Comparison of ENCODE assay signal across 20 cellular contexts in the genomic region with DNA sequence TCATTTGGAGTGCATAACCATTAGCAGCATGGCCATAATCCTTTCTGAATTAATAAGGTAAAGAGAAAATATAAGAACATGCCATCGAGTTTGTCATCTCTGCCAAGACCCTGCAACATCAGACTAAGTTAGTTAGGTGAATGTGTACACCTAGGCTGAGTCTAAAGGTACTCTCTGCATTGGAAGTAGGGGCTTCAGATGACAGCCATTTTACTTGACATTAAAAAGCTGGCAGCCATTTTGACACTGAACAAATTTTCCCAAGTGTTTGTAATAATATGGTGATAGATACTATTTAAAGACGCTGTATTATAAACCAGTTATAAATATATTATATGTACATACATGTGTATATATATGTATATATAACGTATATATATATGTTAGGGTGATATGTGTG.
DNase-seq lines count a peak whose midpoint lies in the region; ATAC-seq, FAIRE-seq and TF ChIP-seq lines count a peak whose summit lies in the region.
"Had no signal": no experiment of that assay in that cellular context is flagged by ENCODE, and none has a peak within 500 bp of the region (broad histone marks: within the 10 kb centered on the region; RNA-seq: fewer than 3 reads in every experiment).

No MANE protein-coding gene starts in this region.

- no peak for FAIRE-seq in H1 (lab: Jason Lieb, UNC)
- FAIRE-seq: A204.1, D721Med, G401.6, GM12892, GM18507, H54, HepG2 had no signal

- H3K56ac ChIP-seq in H1 (replicated peaks; ENCODE audit: insufficient read length, low read depth, low read length) = no peak overlapping the region

- H3K9me3 ChIP-seq in HCT116 (ENCODE audit: control insufficient read depth in 1 of 2, insufficient read depth in 1 of 2, low read depth in 1 of 2, low read length in 2 of 2) (no peaks in the 10 kb centered on the region), Karpas-422 (ENCODE audit: low read length) (no peaks in the 10 kb centered on the region), H1 (ENCODE audit: insufficient read depth in 2 of 2, low read depth in 1 of 2, low read length in 1 of 2) (peaks cover 4 to 12% of the 10 kb centered on the region in 2 experiments; a peak in 3 of 4 replicates), T-helper 17 cell (ENCODE audit: control insufficient read depth, low read length, poor library complexity, severe bottlenecking) (no peaks in the 10 kb centered on the region)
- H3K9me3 ChIP-seq: BE2C, Caco-2 had no signal

- intact Hi-C loops in HCT116 (cut with micrococcal nuclease) = no loop called here

- no peak overlapping the region for H2BK20ac ChIP-seq in H1 (ENCODE audit: low read length)

- no peak overlapping the region for H3K27ac Mint-ChIP-seq in T-helper 17 cell
- H3K27ac Mint-ChIP-seq: CD4-positive, alpha-beta T cell; IgD-negative memory B cell had no signal

- H3K4ac ChIP-seq in H1 (replicated peaks; ENCODE audit: insufficient read length, low read depth, low read length) = no peak overlapping the region

- H2BK12ac ChIP-seq in H1 (ENCODE audit: low read depth, low read length) = no peak overlapping the region

- H3K9ac ChIP-seq in HCT116 (ENCODE audit: low read length) (no peak overlapping the region), Karpas-422 (ENCODE audit: low read length) (no peak overlapping the region), H1 (replicated peaks in 1 of 4; ENCODE audit: extremely low read depth in 1 of 4, low read depth in 3 of 4, low read length in 3 of 4) (no peak overlapping the region)
- H3K9ac ChIP-seq: GM23248 had no signal

- H2AK5ac ChIP-seq in H1 (ENCODE audit: low read depth, low read length) = no peak overlapping the region

- peaks cover 15% of the 10 kb centered on the region for H3K27me3 Mint-ChIP-seq in T-helper 17 cell

- no peak overlapping the region for H3K23ac ChIP-seq in H1 (ENCODE audit: insufficient read length)

- H3K79me2 ChIP-seq in HCT116 (ENCODE audit: insufficient read depth, low read length) (no peaks in the 10 kb centered on the region), Karpas-422 (ENCODE audit: low read length) (no peaks in the 10 kb centered on the region), H1 (ENCODE audit: control insufficient read depth in 1 of 2, insufficient read depth in 2 of 2, low read length in 2 of 2) (no peaks in the 10 kb centered on the region)

- H4K8ac ChIP-seq in H1 (ENCODE audit: extremely low read depth, insufficient read depth, low read length) = no peak overlapping the region

- H4K20me1 ChIP-seq in HCT116 (ENCODE audit: insufficient read depth) (no peaks in the 10 kb centered on the region), Karpas-422 (ENCODE audit: insufficient read depth, low read depth, low read length) (no peaks in the 10 kb centered on the region), H1 (replicated peaks in 1 of 2; ENCODE audit: control insufficient read depth in 1 of 2, insufficient read depth in 2 of 2, low read length in 2 of 2) (no peaks in the 10 kb centered on the region)

- no peak for ATAC-seq in HCT116
- no peak for ATAC-seq in T-helper 17 cell
- ATAC-seq: HepG2 had no signal

- RAD21 ChIA-PET in HCT116 (lab: Charles Lee; ENCODE audit: low non-redundant PET in 1 of 2, low total read pairs in 2 of 2, uncharacterized antibody in 2 of 2, unreplicated experiment in 2 of 2) = no interaction called here

- H3K4me3 ChIP-seq in HCT116 (replicated peaks in 1 of 2; ENCODE audit: low read depth in 1 of 2, low read length in 2 of 2) (no peak overlapping the region), Karpas-422 (ENCODE audit: low read length) (no peak overlapping the region), H1 (ENCODE audit: extremely low read depth in 1 of 4, insufficient read depth in 2 of 4, low read depth in 3 of 4, low read length in 4 of 4) (no peak overlapping the region)
- H3K4me3 ChIP-seq: GM23248 had no signal

- H2BK120ac ChIP-seq in H1 (replicated peaks; ENCODE audit: low read depth, low read length) = no peak overlapping the region

- H3K27ac ChIP-seq in HCT116 (ENCODE audit: low read depth, low read length) (no peak overlapping the region), Karpas-422 (ENCODE audit: low read length) (no peak overlapping the region), H1 (ENCODE audit: low read depth, low read length) (no peak overlapping the region)
- H3K27ac ChIP-seq: GM23248 had no signal

- no peaks in the 10 kb centered on the region for H3K4me1 Mint-ChIP-seq in T-helper 17 cell
- H3K4me1 Mint-ChIP-seq: IgD-negative memory B cell had no signal

- no peaks in the 10 kb centered on the region for H3K9me2 ChIP-seq in HCT116 (ENCODE audit: insufficient read depth)
- 0 out of 2 replicates have a peak, but pooled peaks cover 2% of the 10 kb centered on the region for H3K9me2 ChIP-seq in Karpas-422 (replicated peaks; ENCODE audit: insufficient read depth, low read length)

- no peak for TF ChIP-seq CTCF in HCT116 (IDR thresholded peaks at IDR 0.05 in 2 of 3, conservative IDR thresholded peaks at IDR 0.05 in 1 of 3; ENCODE audit: borderline replicate concordance in 1 of 3, insufficient read depth in 1 of 3, low read depth in 2 of 3, low read length in 2 of 3)
- TF ChIP-seq CTCF in H1 (IDR thresholded peaks at IDR 0.05; ENCODE audit: control extremely low read depth in 1 of 3, insufficient read depth in 1 of 3, low read depth in 1 of 3, low read length in 3 of 3) = no peak

- no peak overlapping the region for H3K18ac ChIP-seq in H1 (ENCODE audit: extremely low read depth, low read length)

- H3K36me3 Mint-ChIP-seq in T-helper 17 cell (ENCODE audit: low read depth) = peaks cover 2% of the 10 kb centered on the region

- H3K79me1 ChIP-seq in H1 (ENCODE audit: low read depth, low read length) = no peaks in the 10 kb centered on the region

- POLR2A ChIA-PET in HCT116 (lab: Charles Lee) (no interaction called here), H1 (lab: Charles Lee; ENCODE audit: partially characterized antibody) (no interaction called here)

- no peaks in the 10 kb centered on the region for H3K23me2 ChIP-seq in H1 (ENCODE audit: low read depth, low read length)

- H2AFZ ChIP-seq in HCT116 (ENCODE audit: low read depth, low read length, poor library complexity, severe bottlenecking) (no peak overlapping the region), Karpas-422 (ENCODE audit: low read length) (peak overlapping the region; percentile 43; the same call in 1 of the 2 replicates), H1 (ENCODE audit: low read length) (no peak overlapping the region)
- H2AFZ ChIP-seq: GM23248 had no signal

- H2BK5ac ChIP-seq in H1 (ENCODE audit: low read depth, low read length) = no peak overlapping the region

- H3K36me3 ChIP-seq in HCT116 (ENCODE audit: control insufficient read depth in 1 of 2, insufficient read depth in 2 of 2, low read length in 2 of 2) (no peaks in the 10 kb centered on the region), Karpas-422 (ENCODE audit: insufficient read depth, low read length) (no peaks in the 10 kb centered on the region), H1 (ENCODE audit: control insufficient read depth in 2 of 4, insufficient read depth in 4 of 4, low read length in 3 of 4) (no peaks in the 10 kb centered on the region)
- H3K36me3 ChIP-seq: BE2C had no signal

- H4K91ac ChIP-seq in H1 (replicated peaks; ENCODE audit: insufficient read length, low read length) = no peak overlapping the region

- H4K5ac ChIP-seq in H1 (ENCODE audit: insufficient read length, low read depth, low read length) = no peak overlapping the region

- no peak for DNase-seq in HCT116 (ENCODE audit: low read depth, low spot score)
- DNase-seq in Karpas-422 = no peak
- no peak for DNase-seq in H1 (ENCODE audit: low read depth in 1 of 2, low spot score in 2 of 2)
- no peak for DNase-seq in NCI-H146 treated with DMSO at 0.1 percent for 48 hours (lab: John Stamatoyannopoulos, UW; ENCODE audit: unreplicated experiment)
- no peak for DNase-seq in T-helper 17 cell
- no peak for DNase-seq in stimulated activated CD4-positive, alpha-beta T cell treated with anti-CD3 and anti-CD28 coated beads, Interleukin-15, amount 100 ng/mL, for 24 hours
- DNase-seq: ACHN; BE2C; C1 segment of cervical spinal cord; Caco-2; CD4-positive, alpha-beta T cell; GM23248 had no signal

- no peak overlapping the region for H3K4me2 ChIP-seq in HCT116 (ENCODE audit: low read length)
- no peak overlapping the region for H3K4me2 ChIP-seq in Karpas-422 (ENCODE audit: low read depth, low read length, poor library complexity, severe bottlenecking)
- H3K4me2 ChIP-seq in H1 (ENCODE audit: insufficient read depth in 1 of 2, low read depth in 2 of 2, low read length in 2 of 2) = no peak overlapping the region

- no peaks in the 10 kb centered on the region for H3K4me1 ChIP-seq in HCT116 (ENCODE audit: control insufficient read depth in 1 of 2, insufficient read depth in 2 of 2, low read length in 2 of 2)
- no peaks in the 10 kb centered on the region for H3K4me1 ChIP-seq in Karpas-422 (ENCODE audit: low read length)
- H3K4me1 ChIP-seq in H1 (replicated peaks in 1 of 4; ENCODE audit: control insufficient read depth in 3 of 4, insufficient read depth in 4 of 4, low read length in 3 of 4) = no peaks in the 10 kb centered on the region
- H3K4me1 ChIP-seq: BE2C, Caco-2 had no signal

- H3K27me3 ChIP-seq in HCT116 (ENCODE audit: insufficient read depth, low read length) (peaks cover 15% of the 10 kb centered on the region; the same call in 1 of the 2 replicates), Karpas-422 (ENCODE audit: low read length) (peaks cover 2% of the 10 kb centered on the region; the same call in 1 of the 2 replicates), H1 (replicated peaks in 1 of 4; ENCODE audit: control insufficient read depth in 3 of 4, extremely low read depth in 1 of 4, insufficient read depth in 3 of 4, low read length in 3 of 4) (no peaks in the 10 kb centered on the region)
- H3K27me3 ChIP-seq: BE2C had no signal

- no peak overlapping the region for H2BK15ac ChIP-seq in H1 (ENCODE audit: low read length)

- TF ChIP-seq POLR2A in HCT116 (IDR thresholded peaks at IDR 0.05; ENCODE audit: borderline replicate concordance, extremely low read depth, insufficient read depth, insufficient read length) (no peak), H1 (IDR thresholded peaks at IDR 0.05; ENCODE audit: control extremely low read depth in 1 of 2, low read depth in 2 of 2, low read length in 2 of 2) (no peak)

- WGBS in H1 (ENCODE audit: extremely low coverage in 1 of 2, insufficient coverage in 1 of 2, insufficient read length in 1 of 2, insufficient replicate concordance in 2 of 2, low coverage in 1 of 2, low lambda C conversion rate in 2 of 2, missing lambda C conversion rate in 1 of 2), 2 experiments = 82% methylated on average over 3 of the region's 3 CpGs; no CpG with 5 or more reads in 1 of the 2 experiments

- H3K14ac ChIP-seq in H1 (ENCODE audit: insufficient read length) = no peak overlapping the region

- CTCF ChIA-PET in HCT116 (lab: Charles Lee) (interaction anchor here (1.1 kb wide), 1 partner anchor 168 kb away, joined by 4 read pairs; no protein-coding TSS in a partner anchor), H1 (lab: Charles Lee; ENCODE audit: partially characterized antibody) (no interaction called here)

- TF ChIP-seq EP300 in H1 (IDR thresholded peaks at IDR 0.05; ENCODE audit: borderline replicate concordance in 1 of 2, low read depth in 2 of 2, low read length in 2 of 2) = no peak

- TF ChIP-seq RAD21 in HCT116 (IDR thresholded peaks at IDR 0.05; ENCODE audit: low read depth) = no peak
- TF ChIP-seq RAD21 in H1 (IDR thresholded peaks at IDR 0.05 in 1 of 2, conservative IDR thresholded peaks at IDR 0.05 in 1 of 2; ENCODE audit: low read depth in 2 of 2, low read length in 2 of 2) = no peak

- no peak overlapping the region for H3K4me3 Mint-ChIP-seq in T-helper 17 cell
- H3K4me3 Mint-ChIP-seq: CD4-positive, alpha-beta T cell; IgD-negative memory B cell had no signal

- BruUV-seq in HCT116 (replicated peaks; lab: Mats Ljungman, UMichigan) = no TSS peak
